Comparison of ENCODE assay signal across 1 cellular context in the genomic region with DNA sequence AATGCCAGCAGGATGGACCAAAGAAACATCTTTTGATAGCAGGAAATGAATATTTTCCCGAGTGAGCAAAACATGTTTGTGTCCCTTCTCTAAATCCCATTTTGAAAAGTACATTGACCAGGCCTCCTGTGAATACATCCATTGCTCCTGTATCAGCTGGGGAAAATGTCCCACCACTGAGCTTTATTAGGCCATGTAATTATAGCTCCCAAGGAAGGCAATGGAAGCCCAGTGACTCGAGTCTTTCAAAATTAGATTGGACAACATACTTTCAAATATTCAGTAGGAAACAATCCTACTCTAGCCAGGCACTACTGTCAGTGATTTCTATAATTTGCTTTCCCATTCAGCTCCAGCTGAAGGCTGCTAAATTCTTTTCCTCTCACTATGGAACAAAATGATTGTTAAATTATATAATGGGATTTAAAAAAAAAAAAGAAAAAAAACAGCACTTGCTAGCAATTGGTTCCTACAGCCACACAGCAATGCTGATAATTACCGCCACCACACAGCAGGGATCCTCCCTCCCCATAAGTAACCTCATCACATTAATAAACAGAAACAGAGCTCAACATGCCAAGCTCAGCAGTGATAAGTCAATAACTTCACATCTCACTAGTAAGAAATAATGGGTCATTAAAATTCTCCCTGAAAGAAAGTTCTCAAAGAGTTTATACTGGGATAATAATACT.
TF ChIP-seq lines count a peak whose summit lies in the region.

No MANE protein-coding gene starts in this region.

TF ChIP-seq in HEK293, 187 proteins besides CTCF, POLR2A, EP300 and RAD21 (continued from another document and continues in another):
- TF ChIP-seq, protein P1, sequence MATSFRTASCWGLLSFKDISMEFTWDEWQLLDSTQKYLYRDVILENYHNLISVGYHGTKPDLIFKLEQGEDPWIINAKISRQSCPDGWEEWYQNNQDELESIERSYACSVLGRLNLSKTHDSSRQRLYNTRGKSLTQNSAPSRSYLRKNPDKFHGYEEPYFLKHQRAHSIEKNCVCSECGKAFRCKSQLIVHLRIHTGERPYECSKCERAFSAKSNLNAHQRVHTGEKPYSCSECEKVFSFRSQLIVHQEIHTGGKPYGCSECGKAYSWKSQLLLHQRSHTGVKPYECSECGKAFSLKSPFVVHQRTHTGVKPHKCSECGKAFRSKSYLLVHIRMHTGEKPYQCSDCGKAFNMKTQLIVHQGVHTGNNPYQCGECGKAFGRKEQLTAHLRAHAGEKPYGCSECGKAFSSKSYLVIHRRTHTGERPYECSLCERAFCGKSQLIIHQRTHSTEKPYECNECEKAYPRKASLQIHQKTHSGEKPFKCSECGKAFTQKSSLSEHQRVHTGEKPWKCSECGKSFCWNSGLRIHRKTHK (tag by site-specific recombination; IDR thresholded peaks at IDR 0.05) = no peak
- TF ChIP-seq, protein P2, sequence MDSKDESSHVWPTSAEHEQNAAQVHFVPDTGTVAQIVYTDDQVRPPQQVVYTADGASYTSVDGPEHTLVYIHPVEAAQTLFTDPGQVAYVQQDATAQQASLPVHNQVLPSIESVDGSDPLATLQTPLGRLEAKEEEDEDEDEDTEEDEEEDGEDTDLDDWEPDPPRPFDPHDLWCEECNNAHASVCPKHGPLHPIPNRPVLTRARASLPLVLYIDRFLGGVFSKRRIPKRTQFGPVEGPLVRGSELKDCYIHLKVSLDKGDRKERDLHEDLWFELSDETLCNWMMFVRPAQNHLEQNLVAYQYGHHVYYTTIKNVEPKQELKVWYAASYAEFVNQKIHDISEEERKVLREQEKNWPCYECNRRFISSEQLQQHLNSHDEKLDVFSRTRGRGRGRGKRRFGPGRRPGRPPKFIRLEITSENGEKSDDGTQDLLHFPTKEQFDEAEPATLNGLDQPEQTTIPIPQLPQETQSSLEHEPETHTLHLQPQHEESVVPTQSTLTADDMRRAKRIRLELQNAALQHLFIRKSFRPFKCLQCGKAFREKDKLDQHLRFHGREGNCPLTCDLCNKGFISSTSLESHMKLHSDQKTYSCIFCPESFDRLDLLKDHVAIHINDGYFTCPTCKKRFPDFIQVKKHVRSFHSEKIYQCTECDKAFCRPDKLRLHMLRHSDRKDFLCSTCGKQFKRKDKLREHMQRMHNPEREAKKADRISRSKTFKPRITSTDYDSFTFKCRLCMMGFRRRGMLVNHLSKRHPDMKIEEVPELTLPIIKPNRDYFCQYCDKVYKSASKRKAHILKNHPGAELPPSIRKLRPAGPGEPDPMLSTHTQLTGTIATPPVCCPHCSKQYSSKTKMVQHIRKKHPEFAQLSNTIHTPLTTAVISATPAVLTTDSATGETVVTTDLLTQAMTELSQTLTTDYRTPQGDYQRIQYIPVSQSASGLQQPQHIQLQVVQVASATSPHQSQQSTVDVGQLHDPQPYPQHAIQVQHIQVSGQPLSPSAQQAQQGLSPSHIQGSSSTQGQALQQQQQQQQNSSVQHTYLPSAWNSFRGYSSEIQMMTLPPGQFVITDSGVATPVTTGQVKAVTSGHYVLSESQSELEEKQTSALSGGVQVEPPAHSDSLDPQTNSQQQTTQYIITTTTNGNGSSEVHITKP (tag by site-specific recombination; IDR thresholded peaks at IDR 0.05) = no peak
- TF ChIP-seq ZNF560 (tag by site-specific recombination; IDR thresholded peaks at IDR 0.05; ENCODE audit: borderline replicate concordance) (no peak), EGR2 (tag by site-specific recombination; IDR thresholded peaks at IDR 0.05; ENCODE audit: low read depth) (no peak), ZEB2 (tag by site-specific recombination; IDR thresholded peaks at IDR 0.05) (peak; percentile 64; the same call in 1 of the 2 replicates), ZNF433 (tag by site-specific recombination; IDR thresholded peaks at IDR 0.05; ENCODE audit: low read depth) (no peak), ZNF16 (tag by site-specific recombination; IDR thresholded peaks at IDR 0.05; ENCODE audit: low read depth) (no peak), ZNF426 (tag by site-specific recombination; IDR thresholded peaks at IDR 0.05) (no peak), SCRT1 (tag by site-specific recombination; IDR thresholded peaks at IDR 0.05; ENCODE audit: borderline replicate concordance) (0 out of 2 replicates have a peak, but pooled peaks have one; percentile 34), GLIS2 (tag by site-specific recombination; IDR thresholded peaks at IDR 0.05) (no peak), ZNF112 (tag by site-specific recombination; IDR thresholded peaks at IDR 0.05) (no peak), KLF10 (tag by site-specific recombination; IDR thresholded peaks at IDR 0.05) (0 out of 2 replicates have a peak, but pooled peaks have one; percentile 42), ZNF214 (tag by site-specific recombination; IDR thresholded peaks at IDR 0.05; ENCODE audit: borderline replicate concordance) (no peak), ZNF707 (tag by site-specific recombination; IDR thresholded peaks at IDR 0.05) (no peak), PRDM1 (tag by site-specific recombination; IDR thresholded peaks at IDR 0.05) (peak; percentile 61; the same call in 1 of the 2 replicates), ZNF266 (tag by site-specific recombination; IDR thresholded peaks at IDR 0.05; ENCODE audit: low read depth) (no peak), ZNF350 (tag by site-specific recombination; IDR thresholded peaks at IDR 0.05) (no peak), ZXDB (tag by site-specific recombination; IDR thresholded peaks at IDR 0.05) (0 out of 2 replicates have a peak, but pooled peaks have one; percentile 26), ZNF776 (tag by site-specific recombination; IDR thresholded peaks at IDR 0.05; ENCODE audit: borderline replicate concordance) (no peak), ZNF274 (IDR thresholded peaks at IDR 0.05; ENCODE audit: low read length) (no peak), ZNF274 (tag by site-specific recombination; IDR thresholded peaks at IDR 0.05; ENCODE audit: borderline replicate concordance) (no peak), ZNF394 (tag by site-specific recombination; IDR thresholded peaks at IDR 0.05; ENCODE audit: borderline replicate concordance) (no peak), ZNF624 (tag by site-specific recombination; IDR thresholded peaks at IDR 0.05) (no peak), ZNF549 (tag by site-specific recombination; IDR thresholded peaks at IDR 0.05) (no peak), ZNF571 (tag by site-specific recombination; IDR thresholded peaks at IDR 0.05) (no peak), ZNF138 (tag by site-specific recombination; IDR thresholded peaks at IDR 0.05; ENCODE audit: borderline replicate concordance) (no peak), ZNF843 (tag by site-specific recombination; IDR thresholded peaks at IDR 0.05) (no peak), ZNF121 (tag by site-specific recombination; IDR thresholded peaks at IDR 0.05) (no peak), KLF1 (tag by site-specific recombination; IDR thresholded peaks at IDR 0.05) (no peak), ZSCAN30 (tag by site-specific recombination; IDR thresholded peaks at IDR 0.05) (peak; percentile 89), ZBTB17 (tag by site-specific recombination; IDR thresholded peaks at IDR 0.05) (peak; percentile 51), ZNF600 (tag by site-specific recombination; IDR thresholded peaks at IDR 0.05) (no peak; the same call in 1 of the 2 replicates), ZNF76 (tag by site-specific recombination; IDR thresholded peaks at IDR 0.05; ENCODE audit: borderline replicate concordance, low read depth) (no peak), ZBTB1 (tag by site-specific recombination; IDR thresholded peaks at IDR 0.05) (0 out of 2 replicates have a peak, but pooled peaks have one; percentile 27), ZNF404 (tag by site-specific recombination; IDR thresholded peaks at IDR 0.05) (no peak), ZFP69B (tag by site-specific recombination; IDR thresholded peaks at IDR 0.05) (0 out of 2 replicates have a peak, but pooled peaks have one; percentile 45), GLI2 (tag by site-specific recombination; IDR thresholded peaks at IDR 0.05; ENCODE audit: borderline replicate concordance, low read depth) (0 out of 2 replicates have a peak, but pooled peaks have one; percentile 42), ZNF558 (tag by site-specific recombination; IDR thresholded peaks at IDR 0.05) (peak; percentile 82; the same call in 1 of the 2 replicates), ZNF629 (tag by site-specific recombination; IDR thresholded peaks at IDR 0.05) (peak; percentile 67), ZNF664 (tag by site-specific recombination; IDR thresholded peaks at IDR 0.05) (no peak), ZNF202 (tag by site-specific recombination; IDR thresholded peaks at IDR 0.05; ENCODE audit: borderline replicate concordance) (no peak), KLF8 (tag by site-specific recombination; IDR thresholded peaks at IDR 0.05) (no peak), ZBTB21 (tag by site-specific recombination; IDR thresholded peaks at IDR 0.05) (no peak)
- TF ChIP-seq, protein P3, sequence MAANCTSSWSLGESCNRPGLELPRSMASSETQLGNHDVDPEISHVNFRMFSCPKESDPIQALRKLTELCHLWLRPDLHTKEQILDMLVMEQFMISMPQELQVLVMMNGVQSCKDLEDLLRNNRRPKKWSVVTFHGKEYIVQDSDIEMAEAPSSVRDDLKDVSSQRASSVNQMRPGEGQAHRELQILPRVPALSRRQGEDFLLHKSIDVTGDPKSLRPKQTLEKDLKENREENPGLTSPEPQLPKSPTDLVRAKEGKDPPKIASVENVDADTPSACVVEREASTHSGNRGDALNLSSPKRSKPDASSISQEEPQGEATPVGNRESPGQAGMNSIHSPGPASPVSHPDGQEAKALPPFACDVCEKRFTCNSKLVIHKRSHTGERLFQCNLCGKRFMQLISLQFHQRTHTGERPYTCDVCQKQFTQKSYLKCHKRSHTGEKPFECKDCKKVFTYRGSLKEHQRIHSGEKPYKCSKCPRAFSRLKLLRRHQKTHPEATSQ (tag by site-specific recombination; IDR thresholded peaks at IDR 0.05) = no peak
- TF ChIP-seq, protein P4, sequence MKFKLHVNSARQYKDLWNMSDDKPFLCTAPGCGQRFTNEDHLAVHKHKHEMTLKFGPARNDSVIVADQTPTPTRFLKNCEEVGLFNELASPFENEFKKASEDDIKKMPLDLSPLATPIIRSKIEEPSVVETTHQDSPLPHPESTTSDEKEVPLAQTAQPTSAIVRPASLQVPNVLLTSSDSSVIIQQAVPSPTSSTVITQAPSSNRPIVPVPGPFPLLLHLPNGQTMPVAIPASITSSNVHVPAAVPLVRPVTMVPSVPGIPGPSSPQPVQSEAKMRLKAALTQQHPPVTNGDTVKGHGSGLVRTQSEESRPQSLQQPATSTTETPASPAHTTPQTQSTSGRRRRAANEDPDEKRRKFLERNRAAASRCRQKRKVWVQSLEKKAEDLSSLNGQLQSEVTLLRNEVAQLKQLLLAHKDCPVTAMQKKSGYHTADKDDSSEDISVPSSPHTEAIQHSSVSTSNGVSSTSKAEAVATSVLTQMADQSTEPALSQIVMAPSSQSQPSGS (tag by site-specific recombination; IDR thresholded peaks at IDR 0.05; ENCODE audit: low read depth) = no peak
- TF ChIP-seq, protein P5, sequence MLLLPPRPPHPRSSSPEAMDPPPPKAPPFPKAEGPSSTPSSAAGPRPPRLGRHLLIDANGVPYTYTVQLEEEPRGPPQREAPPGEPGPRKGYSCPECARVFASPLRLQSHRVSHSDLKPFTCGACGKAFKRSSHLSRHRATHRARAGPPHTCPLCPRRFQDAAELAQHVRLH (tag by site-specific recombination; IDR thresholded peaks at IDR 0.05) = no peak
- TF ChIP-seq, protein P6, sequence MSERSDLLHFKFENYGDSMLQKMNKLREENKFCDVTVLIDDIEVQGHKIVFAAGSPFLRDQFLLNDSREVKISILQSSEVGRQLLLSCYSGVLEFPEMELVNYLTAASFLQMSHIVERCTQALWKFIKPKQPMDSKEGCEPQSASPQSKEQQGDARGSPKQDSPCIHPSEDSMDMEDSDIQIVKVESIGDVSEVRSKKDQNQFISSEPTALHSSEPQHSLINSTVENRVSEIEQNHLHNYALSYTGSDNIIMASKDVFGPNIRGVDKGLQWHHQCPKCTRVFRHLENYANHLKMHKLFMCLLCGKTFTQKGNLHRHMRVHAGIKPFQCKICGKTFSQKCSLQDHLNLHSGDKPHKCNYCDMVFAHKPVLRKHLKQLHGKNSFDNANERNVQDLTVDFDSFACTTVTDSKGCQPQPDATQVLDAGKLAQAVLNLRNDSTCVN (tag by site-specific recombination; optimal IDR thresholded peaks at IDR 0.05) = no peak
- TF ChIP-seq, protein P7, sequence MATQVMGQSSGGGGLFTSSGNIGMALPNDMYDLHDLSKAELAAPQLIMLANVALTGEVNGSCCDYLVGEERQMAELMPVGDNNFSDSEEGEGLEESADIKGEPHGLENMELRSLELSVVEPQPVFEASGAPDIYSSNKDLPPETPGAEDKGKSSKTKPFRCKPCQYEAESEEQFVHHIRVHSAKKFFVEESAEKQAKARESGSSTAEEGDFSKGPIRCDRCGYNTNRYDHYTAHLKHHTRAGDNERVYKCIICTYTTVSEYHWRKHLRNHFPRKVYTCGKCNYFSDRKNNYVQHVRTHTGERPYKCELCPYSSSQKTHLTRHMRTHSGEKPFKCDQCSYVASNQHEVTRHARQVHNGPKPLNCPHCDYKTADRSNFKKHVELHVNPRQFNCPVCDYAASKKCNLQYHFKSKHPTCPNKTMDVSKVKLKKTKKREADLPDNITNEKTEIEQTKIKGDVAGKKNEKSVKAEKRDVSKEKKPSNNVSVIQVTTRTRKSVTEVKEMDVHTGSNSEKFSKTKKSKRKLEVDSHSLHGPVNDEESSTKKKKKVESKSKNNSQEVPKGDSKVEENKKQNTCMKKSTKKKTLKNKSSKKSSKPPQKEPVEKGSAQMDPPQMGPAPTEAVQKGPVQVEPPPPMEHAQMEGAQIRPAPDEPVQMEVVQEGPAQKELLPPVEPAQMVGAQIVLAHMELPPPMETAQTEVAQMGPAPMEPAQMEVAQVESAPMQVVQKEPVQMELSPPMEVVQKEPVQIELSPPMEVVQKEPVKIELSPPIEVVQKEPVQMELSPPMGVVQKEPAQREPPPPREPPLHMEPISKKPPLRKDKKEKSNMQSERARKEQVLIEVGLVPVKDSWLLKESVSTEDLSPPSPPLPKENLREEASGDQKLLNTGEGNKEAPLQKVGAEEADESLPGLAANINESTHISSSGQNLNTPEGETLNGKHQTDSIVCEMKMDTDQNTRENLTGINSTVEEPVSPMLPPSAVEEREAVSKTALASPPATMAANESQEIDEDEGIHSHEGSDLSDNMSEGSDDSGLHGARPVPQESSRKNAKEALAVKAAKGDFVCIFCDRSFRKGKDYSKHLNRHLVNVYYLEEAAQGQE (tag by site-specific recombination; IDR thresholded peaks at IDR 0.05) = no peak
- TF ChIP-seq, protein P8, sequence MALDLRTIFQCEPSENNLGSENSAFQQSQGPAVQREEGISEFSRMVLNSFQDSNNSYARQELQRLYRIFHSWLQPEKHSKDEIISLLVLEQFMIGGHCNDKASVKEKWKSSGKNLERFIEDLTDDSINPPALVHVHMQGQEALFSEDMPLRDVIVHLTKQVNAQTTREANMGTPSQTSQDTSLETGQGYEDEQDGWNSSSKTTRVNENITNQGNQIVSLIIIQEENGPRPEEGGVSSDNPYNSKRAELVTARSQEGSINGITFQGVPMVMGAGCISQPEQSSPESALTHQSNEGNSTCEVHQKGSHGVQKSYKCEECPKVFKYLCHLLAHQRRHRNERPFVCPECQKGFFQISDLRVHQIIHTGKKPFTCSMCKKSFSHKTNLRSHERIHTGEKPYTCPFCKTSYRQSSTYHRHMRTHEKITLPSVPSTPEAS (tag by site-specific recombination; IDR thresholded peaks at IDR 0.05) = no peak
- TF ChIP-seq, protein P9, sequence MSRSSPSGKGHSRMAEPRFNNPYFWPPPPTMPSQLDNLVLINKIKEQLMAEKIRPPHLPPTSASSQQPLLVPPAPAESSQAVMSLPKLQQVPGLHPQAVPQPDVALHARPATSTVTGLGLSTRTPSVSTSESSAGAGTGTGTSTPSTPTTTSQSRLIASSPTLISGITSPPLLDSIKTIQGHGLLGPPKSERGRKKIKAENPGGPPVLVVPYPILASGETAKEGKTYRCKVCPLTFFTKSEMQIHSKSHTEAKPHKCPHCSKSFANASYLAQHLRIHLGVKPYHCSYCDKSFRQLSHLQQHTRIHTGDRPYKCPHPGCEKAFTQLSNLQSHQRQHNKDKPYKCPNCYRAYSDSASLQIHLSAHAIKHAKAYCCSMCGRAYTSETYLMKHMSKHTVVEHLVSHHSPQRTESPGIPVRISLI (tag by site-specific recombination; IDR thresholded peaks at IDR 0.05) = peak; percentile 78
